24 cellular contexts compared by ENCODE assay signal in genomic region chr21:32426066-32426465, GRCh38. TPM values are rescaled to one million over a fixed set of nuclear protein-coding genes. Genes with fewer than 3 reads are reported as not detected.
A peak's percentile ranks its signal among the peaks of the same experiment; 100 is the strongest.
DNase-seq lines count a peak whose midpoint lies in the region; ATAC-seq and TF ChIP-seq lines count a peak whose summit lies in the region.
"Had no signal": no experiment of that assay in that cellular context is flagged by ENCODE, and none has a peak within 500 bp of the region (broad histone marks: within the 10 kb centered on the region; RNA-seq: fewer than 3 reads in every experiment).

No MANE protein-coding gene starts in this region.

- H3K9ac ChIP-seq in skeletal muscle satellite cell (ENCODE audit: low read depth, low read length): peak overlapping the region; percentile 69

- H3K4me3 Mint-ChIP-seq in HFFc6: no peak overlapping the region; the same call in 1 of the 2 replicates
- H3K4me3 Mint-ChIP-seq: activated B cell treated with CpG ODN at 0.5 μM for 24 hours; CD14-positive monocyte; central memory CD8-positive, alpha-beta T cell; H9; memory B cell had no signal

- H3K36me3 Mint-ChIP-seq in HFFc6 (ENCODE audit: low read depth): peaks cover 14% of the 10 kb centered on the region

- H3K27me3 ChIP-seq in skeletal muscle satellite cell (ENCODE audit: control insufficient read depth, insufficient read depth, low read length): no peaks in the 10 kb centered on the region
- H3K27me3 ChIP-seq: esophagus muscularis mucosa, MG63, right atrium auricular region, stomach had no signal

- no peak for ATAC-seq in GM18520 (IDR thresholded peaks at IDR 0.05; ENCODE audit: unreplicated experiment)

- H3K36me3 ChIP-seq in skeletal muscle satellite cell (ENCODE audit: insufficient read depth, low read length): peaks cover 3% of the 10 kb centered on the region
- H3K36me3 ChIP-seq: MG63, right atrium auricular region had no signal

- DNase-seq in HFFc6 (no peak), epithelial cell of prostate (ENCODE audit: low read depth, low spot score) (peak; percentile 41), AG08395 (ENCODE audit: low spot score) (no peak), NCI-H69 (lab: John Stamatoyannopoulos, UW) (no peak)
- no peak for DNase-seq in activated effector memory CD4-positive, alpha-beta T cell treated with anti-CD3 and anti-CD28 coated beads, Interleukin-2, amount 50 U/mL, for 16 hours
- DNase-seq: activated B cell treated with CpG ODN at 0.5 μM for 24 hours; activated CD4-positive, alpha-beta T cell treated with anti-CD3 and anti-CD28 coated beads, Interleukin-2, amount 50 U/mL, for 4 hours; activated CD8-positive, alpha-beta memory T cell treated with anti-CD3 and anti-CD28 coated beads, Interleukin-2, amount 50 U/mL, for 4 hours; H9; MG63; NCI-H1417; NCI-H2107; occipital lobe; stomach; T1000 had no signal

- H3K27ac Mint-ChIP-seq in HFFc6: peak overlapping the region; percentile 77; the same call in 1 of the 2 replicates
- H3K27ac Mint-ChIP-seq: activated B cell treated with CpG ODN at 0.5 μM for 24 hours; activated T-helper 2 cell treated with anti-CD3 and anti-CD28 coated beads, Interferon-gamma antibody, Interleukin-2, Interleukin-4, amounts not matched to agents 10 μg/mL and 5 μg/mL and 100 μg/mL, durations not matched to agents 14 hours and 24 hours and 36 hours; CD14-positive monocyte; H9; memory B cell had no signal

- H3K9me3 Mint-ChIP-seq in HFFc6: peaks cover 5% of the 10 kb centered on the region

- no peak for TF ChIP-seq CTCF in HFFc6 (IDR thresholded peaks at IDR 0.05)

- no peaks in the 10 kb centered on the region for H3K9me3 ChIP-seq in skeletal muscle satellite cell (replicated peaks; ENCODE audit: low read length)
- H3K9me3 ChIP-seq: MG63, stomach had no signal

- H3K27ac ChIP-seq in angular gyrus (ENCODE audit: low read depth, low read length): peak overlapping the region; percentile 61
- H3K27ac ChIP-seq in epithelial cell of prostate: peak overlapping the region; percentile 90
- H3K27ac ChIP-seq: esophagus muscularis mucosa, stomach had no signal

- peaks cover 50% of the 10 kb centered on the region for H3K4me1 ChIP-seq in skeletal muscle satellite cell (ENCODE audit: control insufficient read depth, insufficient read depth, low read length)

- peaks cover 2% of the 10 kb centered on the region for H3K27me3 Mint-ChIP-seq in HFFc6 (ENCODE audit: insufficient read depth)
- H3K27me3 Mint-ChIP-seq: central memory CD8-positive, alpha-beta T cell; memory B cell had no signal

- no peak overlapping the region for H3K4me3 ChIP-seq in skeletal muscle satellite cell (ENCODE audit: low read length)
- H3K4me3 ChIP-seq: esophagus muscularis mucosa, MG63, right atrium auricular region, stomach had no signal

- H3K4me1 Mint-ChIP-seq in HFFc6 (ENCODE audit: low read depth): peaks cover 55% of the 10 kb centered on the region
- H3K4me1 Mint-ChIP-seq: activated B cell treated with CpG ODN at 0.5 μM for 24 hours, memory B cell had no signal

- H3K4me2 ChIP-seq in skeletal muscle satellite cell (ENCODE audit: low read length): peak overlapping the region; percentile 56

RNA-seq across cellular contexts. Expression of gene EVA1C, which starts 13.6 kb away (rescaled TPM):
- 10 to 100 TPM in 4 of 6 experiments, 1 to 10 TPM in 2; 2.7 to 13.8 (median 11.3) TPM for total RNA-seq in HFFc6 (2021; fragmentation: NEBNext Ultra II Directional; extraction: Animal tissue kit (Norgen Biotek cat#: 25700))
- 5.9 and 7.6 TPM in 2 replicates for total RNA-seq in skeletal muscle satellite cell (2012; rRNA removed)

RNA-seq across cellular contexts. Expression of gene URB1, which starts 33.3 kb away (rescaled TPM):
- 10 to 100 TPM; 18.4 to 27.0 (median 22.4) TPM for total RNA-seq in HFFc6 (2021; fragmentation: NEBNext Ultra II Directional; extraction: Animal tissue kit (Norgen Biotek cat#: 25700))
- 29.5 and 34.0 TPM in 2 replicates for total RNA-seq in skeletal muscle satellite cell (2012; rRNA removed)
